15 cellular contexts compared by ENCODE assay signal in genomic region chr11:111793863-111794262, GRCh38. TPM values are rescaled to one million over a fixed set of nuclear protein-coding genes. Genes with fewer than 3 reads are reported as not detected.
A peak's percentile ranks its signal among the peaks of the same experiment; 100 is the strongest.
DNase-seq lines count a peak whose midpoint lies in the region; ATAC-seq and TF ChIP-seq lines count a peak whose summit lies in the region.
"Had no signal": no experiment of that assay in that cellular context is flagged by ENCODE, and none has a peak within 500 bp of the region (broad histone marks: within the 10 kb centered on the region; RNA-seq: fewer than 3 reads in every experiment).

No MANE protein-coding gene starts in this region.

- peak overlapping the region; percentile 15; the same call in 1 of the 2 replicates for H3K9ac ChIP-seq in SK-N-SH

- H3K4me2 ChIP-seq in SK-N-SH = peak overlapping the region; percentile 31; the same call in 1 of the 2 replicates

- H3K36me3 ChIP-seq in HEK293 (ENCODE audit: control insufficient read depth in 2 of 2, insufficient read depth in 1 of 2, low read length in 2 of 2) (peaks cover 0 to 15% of the 10 kb centered on the region in 2 experiments; a peak in 1 of 3 replicates), SK-N-SH (replicated peaks in 1 of 2; ENCODE audit: control insufficient read depth in 1 of 2, insufficient read depth in 2 of 2, low read length in 1 of 2) (peaks cover 0 to 5% of the 10 kb centered on the region in 2 experiments)

- H2AFZ ChIP-seq in SK-N-SH (ENCODE audit: low read depth) = no peak overlapping the region

- H3K27ac ChIP-seq in HEK293 (ENCODE audit: extremely low read depth, low read depth, low read length) (no peak overlapping the region), SK-N-SH (ENCODE audit: low read depth in 2 of 2, low read length in 1 of 2) (peak overlapping the region; percentile 29 to 81; a peak in 3 of 4 replicates)

- H4K20me1 ChIP-seq in SK-N-SH (ENCODE audit: insufficient read depth) = no peaks in the 10 kb centered on the region

- no peaks in the 10 kb centered on the region for H3K4me1 ChIP-seq in HEK293 (ENCODE audit: control insufficient read depth, insufficient read depth, low read length)
- peaks cover 18 to 26% of the 10 kb centered on the region in 2 experiments; a peak in 3 of 4 replicates for H3K4me1 ChIP-seq in SK-N-SH (ENCODE audit: control insufficient read depth in 1 of 2, insufficient read depth in 2 of 2, low read depth in 1 of 2, low read length in 1 of 2)

- DNase-seq in SK-N-SH (peak; percentile 75), fibroblast of villous mesenchyme (ENCODE audit: low read depth) (peak; percentile 19), retinal pigment epithelial cell (ENCODE audit: low read depth) (peak; percentile 87), cortex of kidney (lab: John Stamatoyannopoulos, UW) (no peak)
- DNase-seq in activated naive CD8-positive, alpha-beta T cell treated with anti-CD3 and anti-CD28 coated beads, Interleukin-2, amount 50 U/mL, for 24 hours = no peak
- DNase-seq: activated CD4-positive, alpha-beta T cell treated with anti-CD3 and anti-CD28 coated beads, Interleukin-2, amount 10 ng/mL, durations not matched to agents 24 days and 14 days; activated naive CD4-positive, alpha-beta T cell treated with Interleukin-2 at 50 U/mL for 16 hours; NCI-H1105 treated with DMSO at 0.1 percent for 48 hours; SHP77 treated with DMSO at 0.1 percent for 48 hours; stimulated activated CD4-positive, alpha-beta T cell treated with anti-CD3 and anti-CD28 coated beads, Interleukin-15, amount 100 ng/mL, for 24 hours; stimulated activated naive CD4-positive, alpha-beta T cell treated with Interleukin-2 at 50 U/mL for 16 hours had no signal

- H3K27me3 Mint-ChIP-seq in activated naive CD8-positive, alpha-beta T cell treated with anti-CD3 and anti-CD28 coated beads, Interleukin-2, amount 50 U/mL, for 24 hours = no peaks in the 10 kb centered on the region
- H3K27me3 Mint-ChIP-seq: activated CD4-positive, alpha-beta T cell treated with anti-CD3 and anti-CD28 coated beads, Interleukin-2, amount 10 ng/mL, durations not matched to agents 24 days and 14 days had no signal

- H3K4me3 Mint-ChIP-seq in activated naive CD8-positive, alpha-beta T cell treated with anti-CD3 and anti-CD28 coated beads, Interleukin-2, amount 50 U/mL, for 24 hours = no peak overlapping the region
- H3K4me3 Mint-ChIP-seq: activated CD4-positive, alpha-beta T cell treated with anti-CD3 and anti-CD28 coated beads, Interleukin-2, amount 10 ng/mL, durations not matched to agents 24 days and 14 days had no signal

- H3K9me3 ChIP-seq in HEK293 (ENCODE audit: control insufficient read depth, insufficient read depth, low read depth, low read length) (no peaks in the 10 kb centered on the region), SK-N-SH (no peaks in the 10 kb centered on the region)

- H3K9me3 Mint-ChIP-seq in activated naive CD8-positive, alpha-beta T cell treated with anti-CD3 and anti-CD28 coated beads, Interleukin-2, amount 50 U/mL, for 24 hours = no peaks in the 10 kb centered on the region

- H3K27me3 ChIP-seq in SK-N-SH (ENCODE audit: insufficient read depth) = no peaks in the 10 kb centered on the region

- peaks cover 27% of the 10 kb centered on the region for H3F3A ChIP-seq in SK-N-SH (replicated peaks; ENCODE audit: insufficient read depth)

- CTCF ChIA-PET in HEK293 (lab: Yijun Ruan, JAX) (interaction anchor here (1.4 kb wide), 1 partner anchor 190 kb away, joined by 5 read pairs; no protein-coding TSS in a partner anchor), SK-N-SH (lab: Yijun Ruan, JAX) (interaction anchor here (0.6 to 2.6 kb wide), 5 partner anchors 17 to 207 kb away, joined by 3 to 13 read pairs (median 8); no protein-coding TSS in a partner anchor)

- no peaks in the 10 kb centered on the region for H3K9me2 ChIP-seq in SK-N-SH

- no peak overlapping the region for H3K27ac Mint-ChIP-seq in activated naive CD8-positive, alpha-beta T cell treated with anti-CD3 and anti-CD28 coated beads, Interleukin-2, amount 50 U/mL, for 24 hours
- H3K27ac Mint-ChIP-seq: activated CD4-positive, alpha-beta T cell treated with anti-CD3 and anti-CD28 coated beads, Interleukin-2, amount 10 ng/mL, durations not matched to agents 24 days and 14 days had no signal

- ATAC-seq in activated naive CD8-positive, alpha-beta T cell treated with anti-CD3 and anti-CD28 coated beads, Interleukin-2, amount 50 U/mL, for 24 hours = no peak
- ATAC-seq in HG03457 (IDR thresholded peaks at IDR 0.05; ENCODE audit: unreplicated experiment) (no peak), GM21786 (IDR thresholded peaks at IDR 0.05; ENCODE audit: unreplicated experiment) (no peak)
- ATAC-seq: HCT116 had no signal

- peaks cover 2% of the 10 kb centered on the region for H3K4me1 Mint-ChIP-seq in activated naive CD8-positive, alpha-beta T cell treated with anti-CD3 and anti-CD28 coated beads, Interleukin-2, amount 50 U/mL, for 24 hours

- no peak for TF ChIP-seq CTCF in HEK293 (tag by site-specific recombination; IDR thresholded peaks at IDR 0.05)
- TF ChIP-seq CTCF in SK-N-SH (IDR thresholded peaks at IDR 0.05) = no peak
- no peak for TF ChIP-seq CTCF in fibroblast of villous mesenchyme (IDR thresholded peaks at IDR 0.05; ENCODE audit: insufficient read depth, low read depth, low read length)
- no peak for TF ChIP-seq CTCF in retinal pigment epithelial cell (conservative IDR thresholded peaks at IDR 0.05; ENCODE audit: low read depth, low read length)

- peak; percentile 19 to 85; a peak in 3 of 4 replicates for TF ChIP-seq EP300 in SK-N-SH (IDR thresholded peaks at IDR 0.05; ENCODE audit: borderline replicate concordance in 1 of 2, low read depth in 1 of 2, low read length in 1 of 2)

- H3K36me3 Mint-ChIP-seq in activated naive CD8-positive, alpha-beta T cell treated with anti-CD3 and anti-CD28 coated beads, Interleukin-2, amount 50 U/mL, for 24 hours (ENCODE audit: low read depth) = peaks cover 35% of the 10 kb centered on the region

- POLR2A ChIA-PET in HEK293 (lab: Yijun Ruan, JAX) = interaction anchor here (0.6 kb wide), 1 partner anchor 1053 kb away, joined by 5 read pairs; no protein-coding TSS in a partner anchor
- POLR2A ChIA-PET in SK-N-SH (lab: Yijun Ruan, JAX) = no interaction called here

- H3K4me3 ChIP-seq in HEK293 (ENCODE audit: low read depth, low read length) = no peak overlapping the region
- H3K4me3 ChIP-seq in SK-N-SH (ENCODE audit: low read depth in 2 of 2, low read length in 1 of 2) = no peak overlapping the region; a peak in 1 of 4 replicates
- no peak overlapping the region for H3K4me3 ChIP-seq in fibroblast of villous mesenchyme (ENCODE audit: low read depth, low read length)
- no peak overlapping the region for H3K4me3 ChIP-seq in retinal pigment epithelial cell (ENCODE audit: low read length)

- 12% methylated on average over 5 of the region's 5 CpGs for WGBS in SK-N-SH (ENCODE audit: low lambda C conversion rate)

- TF ChIP-seq RAD21 in SK-N-SH (IDR thresholded peaks at IDR 0.05; ENCODE audit: low read length) = peak; percentile 8; the same call in 1 of the 2 replicates

- no peaks in the 10 kb centered on the region for H3K79me2 ChIP-seq in SK-N-SH (ENCODE audit: insufficient read depth)

TF ChIP-seq in HEK293, 187 proteins besides CTCF, POLR2A, EP300 and RAD21 (continues in another document):
- no peak for TF ChIP-seq ZNF560 (tag by site-specific recombination; IDR thresholded peaks at IDR 0.05; ENCODE audit: borderline replicate concordance)
- TF ChIP-seq ZNF140 (tag by site-specific recombination; IDR thresholded peaks at IDR 0.05) = no peak
- no peak for TF ChIP-seq ZNF548 (tag by site-specific recombination; IDR thresholded peaks at IDR 0.05)
- no peak for TF ChIP-seq ELK4 (IDR thresholded peaks at IDR 0.05; ENCODE audit: borderline replicate concordance, low read depth, low read length)
- TF ChIP-seq ZBTB17 (tag by site-specific recombination; IDR thresholded peaks at IDR 0.05) = no peak

TF ChIP-seq in SK-N-SH, 30 proteins besides CTCF, POLR2A, EP300 and RAD21 (continues in another document):
- TF ChIP-seq SIN3A (IDR thresholded peaks at IDR 0.05; ENCODE audit: borderline replicate concordance, low read depth, low read length) (0 out of 2 replicates have a peak, but pooled peaks have one; percentile 27), FOXJ3 (CRISPR knock-in tag; IDR thresholded peaks at IDR 0.05) (peak; percentile 89), IRF3 (IDR thresholded peaks at IDR 0.05; ENCODE audit: low read depth, low read length) (no peak), REST (IDR thresholded peaks at IDR 0.05; ENCODE audit: low read depth, low read length) (no peak)

RNA-seq across cellular contexts. Expression of gene PPP2R1B, which starts 27.7 kb away (rescaled TPM):
- 25.9 and 32.3 TPM in 2 replicates for polyA plus RNA-seq in SK-N-SH (2012; rRNA removed)
- 24.9 and 26.8 TPM in 2 replicates for polyA plus RNA-seq in SK-N-SH (2012; cell fraction: cytosol; rRNA removed)
- polyA plus RNA-seq in SK-N-SH (2012; cell fraction: nucleus; rRNA removed) = 27.4 and 48.2 TPM in 2 replicates
- total RNA-seq in fibroblast of villous mesenchyme = 25.1 and 38.9 TPM in 2 replicates

Comparison
In these comparisons a context has a peak if more than half of its experiments do, and no peak if none do; other contexts are left out.
1. DNase-seq: peak in SK-N-SH (single experiment), fibroblast of villous mesenchyme (single experiment) and retinal pigment epithelial cell (single experiment); none in activated naive CD8-positive, alpha-beta T cell treated with anti-CD3 and anti-CD28 coated beads, Interleukin-2, amount 50 U/mL, for 24 hours (single experiment) and cortex of kidney (single experiment).
2. Of the 4 proteins assayed by ChIP-seq in both HEK293 and SK-N-SH: peak only in HEK293: none; only in SK-N-SH: PBX3; in both: none; in neither: 3.